Comparison of ENCODE assay signal across 1 cellular context in genomic region chr14:100313045-100313400, GRCh38.
TF ChIP-seq lines count a peak whose summit lies in the region.

No MANE protein-coding gene starts in this region.

TF ChIP-seq in SK-N-SH, 30 proteins besides CTCF, POLR2A, EP300 and RAD21 (continued from another document):
- TF ChIP-seq MEF2A (IDR thresholded peaks at IDR 0.05; ENCODE audit: borderline replicate concordance, low read depth): no peak
- TF ChIP-seq NRF1 (IDR thresholded peaks at IDR 0.05; ENCODE audit: low read depth, low read length): no peak
- no peak for TF ChIP-seq FOXM1 (IDR thresholded peaks at IDR 0.05; ENCODE audit: low read depth)
- TF ChIP-seq IRF3 (IDR thresholded peaks at IDR 0.05; ENCODE audit: low read depth, low read length): no peak
- no peak for TF ChIP-seq RFX5 (IDR thresholded peaks at IDR 0.05; ENCODE audit: low read length)
- no peak for TF ChIP-seq EZH2phosphoT487 (IDR thresholded peaks at IDR 0.05; ENCODE audit: borderline replicate concordance, low read depth)
- no peak for TF ChIP-seq ZBTB33 (IDR thresholded peaks at IDR 0.05; ENCODE audit: borderline replicate concordance, low read depth)
- TF ChIP-seq SIN3A (IDR thresholded peaks at IDR 0.05; ENCODE audit: borderline replicate concordance, low read depth, low read length): no peak
- TF ChIP-seq USF1 (IDR thresholded peaks at IDR 0.05; ENCODE audit: borderline replicate concordance, low read depth): no peak
TF ChIP-seq in SK-N-SH: peak in this region for 0.
